8 cellular contexts compared by ENCODE assay signal in genomic region chr14:89956294-89957009, GRCh38. TPM values are rescaled to one million over a fixed set of nuclear protein-coding genes. Genes with fewer than 3 reads are reported as not detected.
DNase-seq lines count a peak whose midpoint lies in the region; ATAC-seq and TF ChIP-seq lines count a peak whose summit lies in the region.

No MANE protein-coding gene starts in this region.

- H3K36me3 Mint-ChIP-seq in activated naive CD8-positive, alpha-beta T cell treated with anti-CD3 and anti-CD28 coated beads, Interleukin-2, amount 50 U/mL, for 24 hours (ENCODE audit: low read depth): peaks cover 45% of the 10 kb centered on the region

- intact Hi-C loops in sciatic nerve (cut with DNase I): no loop called here

- no peaks in the 10 kb centered on the region for H3K36me3 ChIP-seq in right atrium auricular region

- peak overlapping the region; percentile 97 for H3K27ac Mint-ChIP-seq in activated naive CD8-positive, alpha-beta T cell treated with anti-CD3 and anti-CD28 coated beads, Interleukin-2, amount 50 U/mL, for 24 hours

- H3K4me3 ChIP-seq in right atrium auricular region: peak overlapping the region; percentile 81 to 97

- no peak for TF ChIP-seq CTCF in right atrium auricular region (IDR thresholded peaks at IDR 0.05)

- DNase-seq in Daoy (ENCODE audit: low read depth) (peak; percentile 96), Kasumi-1 (lab: John Stamatoyannopoulos, UW) (peak; percentile 68 to 71), SW480 (ENCODE audit: low spot score) (peak; percentile 81), right atrium auricular region (ENCODE audit: low spot score) (peak; percentile 84), sciatic nerve (ENCODE audit: low spot score) (peak; percentile 62), cortex of kidney (lab: John Stamatoyannopoulos, UW) (no peak)
- DNase-seq in activated naive CD8-positive, alpha-beta T cell treated with anti-CD3 and anti-CD28 coated beads, Interleukin-2, amount 50 U/mL, for 24 hours: peak; percentile 85

- peak overlapping the region; percentile 86 to 93 for H3K27ac ChIP-seq in right atrium auricular region

- peak overlapping the region; percentile 97 for H3K4me3 Mint-ChIP-seq in activated naive CD8-positive, alpha-beta T cell treated with anti-CD3 and anti-CD28 coated beads, Interleukin-2, amount 50 U/mL, for 24 hours

- H3K27me3 Mint-ChIP-seq in activated naive CD8-positive, alpha-beta T cell treated with anti-CD3 and anti-CD28 coated beads, Interleukin-2, amount 50 U/mL, for 24 hours: peaks cover 2% of the 10 kb centered on the region

- H3K4me1 ChIP-seq in right atrium auricular region: peaks cover 0 to 27% of the 10 kb centered on the region in 2 donors

- peaks cover 60% of the 10 kb centered on the region for H3K4me1 Mint-ChIP-seq in activated naive CD8-positive, alpha-beta T cell treated with anti-CD3 and anti-CD28 coated beads, Interleukin-2, amount 50 U/mL, for 24 hours

- H3K27me3 ChIP-seq in right atrium auricular region: no peaks in the 10 kb centered on the region

- H3K9me3 Mint-ChIP-seq in activated naive CD8-positive, alpha-beta T cell treated with anti-CD3 and anti-CD28 coated beads, Interleukin-2, amount 50 U/mL, for 24 hours: peaks cover 5% of the 10 kb centered on the region

- ATAC-seq in GM21825 (IDR thresholded peaks at IDR 0.05; ENCODE audit: unreplicated experiment): peak; percentile 34
- peak; percentile 74 for ATAC-seq in activated naive CD8-positive, alpha-beta T cell treated with anti-CD3 and anti-CD28 coated beads, Interleukin-2, amount 50 U/mL, for 24 hours
- no peak for ATAC-seq in sciatic nerve

- H3K9me3 ChIP-seq in right atrium auricular region: no peaks in the 10 kb centered on the region

RNA-seq across cellular contexts. Expression of gene TDP1, which starts 0.7 kb away (rescaled TPM):
- 48.1 and 50.6 TPM in 2 replicates for total RNA-seq in Daoy (2014; rRNA removed; shearing (Covaris generic))
- total RNA-seq in right atrium auricular region (1 to 10 TPM; 1.6 to 2.8 TPM), sciatic nerve (12.7 TPM)

RNA-seq across cellular contexts. Expression of gene EFCAB11, which starts 1.9 kb away (rescaled TPM):
- total RNA-seq in Daoy (2014; rRNA removed; shearing (Covaris generic)): 22.5 and 36.9 TPM in 2 replicates
- 1 to 10 TPM; 2.0 to 2.2 TPM for total RNA-seq in right atrium auricular region
- 7.4 TPM for total RNA-seq in sciatic nerve
